In genomic region chr6:110609101-110609500, GRCh38 we compare ENCODE assay signal across 1 cellular context.
TF ChIP-seq lines count a peak whose summit lies in the region.

No MANE protein-coding gene starts in this region.

TF ChIP-seq in IMR-90, 13 proteins besides CTCF, POLR2A, EP300 and RAD21:
- TF ChIP-seq, protein P1, sequence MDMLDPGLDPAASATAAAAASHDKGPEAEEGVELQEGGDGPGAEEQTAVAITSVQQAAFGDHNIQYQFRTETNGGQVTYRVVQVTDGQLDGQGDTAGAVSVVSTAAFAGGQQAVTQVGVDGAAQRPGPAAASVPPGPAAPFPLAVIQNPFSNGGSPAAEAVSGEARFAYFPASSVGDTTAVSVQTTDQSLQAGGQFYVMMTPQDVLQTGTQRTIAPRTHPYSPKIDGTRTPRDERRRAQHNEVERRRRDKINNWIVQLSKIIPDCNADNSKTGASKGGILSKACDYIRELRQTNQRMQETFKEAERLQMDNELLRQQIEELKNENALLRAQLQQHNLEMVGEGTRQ (IDR thresholded peaks at IDR 0.05; ENCODE audit: low read depth, low read length), result no peak
- TF ChIP-seq ELK1 (IDR thresholded peaks at IDR 0.05; ENCODE audit: borderline replicate concordance, low read depth, low read length) (no peak), MXI1 (IDR thresholded peaks at IDR 0.05; ENCODE audit: borderline replicate concordance, low read depth, low read length) (no peak), MAZ (IDR thresholded peaks at IDR 0.05; ENCODE audit: borderline replicate concordance, low read depth, low read length) (no peak), MAFK (IDR thresholded peaks at IDR 0.05; ENCODE audit: low read depth, low read length) (no peak), SMC3 (IDR thresholded peaks at IDR 0.05; ENCODE audit: low read depth, low read length) (no peak), BHLHE40 (IDR thresholded peaks at IDR 0.05; ENCODE audit: low read depth, low read length) (no peak), CHD1 (IDR thresholded peaks at IDR 0.05; ENCODE audit: low read depth, low read length) (no peak), FOS (IDR thresholded peaks at IDR 0.05; ENCODE audit: low read depth, low read length) (no peak), CEBPB (IDR thresholded peaks at IDR 0.05; ENCODE audit: low read depth, low read length) (no peak), NFE2L2 (IDR thresholded peaks at IDR 0.05; ENCODE audit: low read depth, low read length) (no peak)
